ENCODE assay signal across 8 cellular contexts in the genomic region with DNA sequence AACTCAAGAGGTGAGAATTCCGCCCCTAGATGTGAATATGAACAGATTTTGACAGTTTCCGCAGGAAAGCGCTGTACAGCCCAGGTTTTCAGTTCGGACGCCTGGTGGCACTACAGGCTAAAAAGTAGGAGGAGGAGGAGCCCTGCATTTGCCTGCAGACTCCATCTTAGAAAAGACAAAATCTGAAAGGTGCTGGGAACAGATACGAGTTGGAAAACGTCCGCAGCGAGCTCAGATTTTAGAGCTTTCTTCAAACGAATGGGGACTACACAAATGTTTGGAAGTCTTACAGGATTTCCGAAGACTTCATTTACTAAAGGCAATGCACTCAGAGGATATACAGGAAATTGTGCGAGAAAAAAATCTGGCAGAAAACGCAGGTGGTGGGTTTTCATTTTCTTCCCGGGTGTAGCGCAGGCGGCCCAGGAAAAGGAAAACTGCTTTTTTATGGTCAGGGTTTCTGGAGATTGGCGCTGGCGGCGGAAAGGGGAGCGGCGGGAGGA. TPM values are rescaled to one million over a fixed set of nuclear protein-coding genes. Genes with fewer than 3 reads are reported as not detected.
DNase-seq lines count a peak whose midpoint lies in the region; ATAC-seq and TF ChIP-seq lines count a peak whose summit lies in the region.

No MANE protein-coding gene starts in this region.

- ATAC-seq in natural killer cell treated with Interleukin-12 subunit alpha and Interleukin-12 subunit beta and Interleukin-15 and Interleukin-18, amount 100 ng/mL, for 72 hours = no peak
- no peak for ATAC-seq in GM19324 (IDR thresholded peaks at IDR 0.05; ENCODE audit: low FRiP score, unreplicated experiment)

- H3K4me3 Mint-ChIP-seq in natural killer cell treated with Interleukin-12 subunit alpha and Interleukin-12 subunit beta and Interleukin-15 and Interleukin-18, amount 100 ng/mL, for 72 hours = peak overlapping the region; percentile 56

- peaks cover 0 to 11% of the 10 kb centered on the region in 2 donors for H3K27me3 Mint-ChIP-seq in natural killer cell treated with Interleukin-12 subunit alpha and Interleukin-12 subunit beta and Interleukin-15 and Interleukin-18, amount 100 ng/mL, for 72 hours

- TF ChIP-seq CTCF in fibroblast of the aortic adventitia (IDR thresholded peaks at IDR 0.05; ENCODE audit: insufficient read depth, low read length) = peak; percentile 31

- peak overlapping the region; percentile 43 for H3K4me3 ChIP-seq in fibroblast of the aortic adventitia (ENCODE audit: low read depth, low read length)

- H3K27ac Mint-ChIP-seq in natural killer cell treated with Interleukin-12 subunit alpha and Interleukin-12 subunit beta and Interleukin-15 and Interleukin-18, amount 100 ng/mL, for 72 hours = no peak overlapping the region

- DNase-seq in stimulated activated naive CD4-positive, alpha-beta T cell (lab: John Stamatoyannopoulos, UW) = peak in 5 of 6 experiments; percentile 5 to 48 (median 12)
- DNase-seq in stimulated activated naive CD4-positive, alpha-beta T cell treated with Interleukin-2 at 50 U/mL for 16 hours (lab: John Stamatoyannopoulos, UW) = no peak
- DNase-seq in NCI-H526 (lab: John Stamatoyannopoulos, UW) (peak; percentile 12 to 55), fibroblast of the aortic adventitia (ENCODE audit: low read depth) (peak; percentile 30), ureter (ENCODE audit: low spot score) (peak; percentile 49)
- DNase-seq in activated T-cell treated with anti-CD3 and anti-CD28 coated beads, Interleukin-2, amount 50 U/mL, for 48 hours = peak; percentile 34 to 48
- no peak for DNase-seq in natural killer cell treated with Interleukin-12 subunit alpha and Interleukin-12 subunit beta and Interleukin-15 and Interleukin-18, amount 100 ng/mL, for 72 hours (ENCODE audit: low spot score)

- H3K9me3 Mint-ChIP-seq in natural killer cell treated with Interleukin-12 subunit alpha and Interleukin-12 subunit beta and Interleukin-15 and Interleukin-18, amount 100 ng/mL, for 72 hours = peaks cover 20% of the 10 kb centered on the region

- H3K36me3 Mint-ChIP-seq in natural killer cell treated with Interleukin-12 subunit alpha and Interleukin-12 subunit beta and Interleukin-15 and Interleukin-18, amount 100 ng/mL, for 72 hours = peaks cover 9% of the 10 kb centered on the region

- H3K4me1 Mint-ChIP-seq in natural killer cell treated with Interleukin-12 subunit alpha and Interleukin-12 subunit beta and Interleukin-15 and Interleukin-18, amount 100 ng/mL, for 72 hours (ENCODE audit: low read depth in 2 of 2) = no peaks in the 10 kb centered on the region

RNA-seq across cellular contexts. Expression of a gene that starts 9.9 kb away (rescaled TPM):
- total RNA-seq in fibroblast of the aortic adventitia (ENCODE audit: low replicate concordance) (0.36 and 0.82 TPM in 2 replicates), ureter (1.8 TPM)
- not detected for total RNA-seq in natural killer cell treated with Interleukin-12 subunit alpha and Interleukin-12 subunit beta and Interleukin-15 and Interleukin-18, amount 100 ng/mL, for 72 hours

RNA-seq across cellular contexts. Expression of a gene that starts 15.7 kb away (rescaled TPM):
- total RNA-seq in fibroblast of the aortic adventitia (ENCODE audit: low replicate concordance) (0.27 and 0.74 TPM in 2 replicates), ureter (1.1 TPM)
- not detected for total RNA-seq in natural killer cell treated with Interleukin-12 subunit alpha and Interleukin-12 subunit beta and Interleukin-15 and Interleukin-18, amount 100 ng/mL, for 72 hours

RNA-seq across cellular contexts. Expression of a gene that starts 33.4 kb away (rescaled TPM):
- total RNA-seq in fibroblast of the aortic adventitia (ENCODE audit: low replicate concordance) (not detected in 2 replicates), ureter (0.13 TPM)
- not detected for total RNA-seq in natural killer cell treated with Interleukin-12 subunit alpha and Interleukin-12 subunit beta and Interleukin-15 and Interleukin-18, amount 100 ng/mL, for 72 hours

RNA-seq across cellular contexts. Expression of a gene that starts 37.1 kb away (rescaled TPM):
- 0.09 and 0.65 TPM in 2 replicates for total RNA-seq in fibroblast of the aortic adventitia (ENCODE audit: low replicate concordance)
- total RNA-seq in natural killer cell treated with Interleukin-12 subunit alpha and Interleukin-12 subunit beta and Interleukin-15 and Interleukin-18, amount 100 ng/mL, for 72 hours = not detected
- 2.2 TPM for total RNA-seq in ureter

RNA-seq across cellular contexts. Expression of a gene that starts 50.5 kb away (rescaled TPM):
- 0.45 and 0.57 TPM in 2 replicates for total RNA-seq in fibroblast of the aortic adventitia (ENCODE audit: low replicate concordance)
- not detected for total RNA-seq in natural killer cell treated with Interleukin-12 subunit alpha and Interleukin-12 subunit beta and Interleukin-15 and Interleukin-18, amount 100 ng/mL, for 72 hours
- 2.9 TPM for total RNA-seq in ureter

Comparison
In these comparisons a context has a peak if more than half of its experiments do, and no peak if none do; other contexts are left out.
1. DNase-seq: peak in stimulated activated naive CD4-positive, alpha-beta T cell (5 of 6), NCI-H526 (2 of 2), activated T-cell treated with anti-CD3 and anti-CD28 coated beads, Interleukin-2, amount 50 U/mL, for 48 hours (2 of 2), fibroblast of the aortic adventitia (single experiment) and ureter (single experiment); none in stimulated activated naive CD4-positive, alpha-beta T cell treated with Interleukin-2 at 50 U/mL for 16 hours (single experiment) and natural killer cell treated with Interleukin-12 subunit alpha and Interleukin-12 subunit beta and Interleukin-15 and Interleukin-18, amount 100 ng/mL, for 72 hours (single experiment).